Comparison of ENCODE assay signal across 25 cellular contexts in genomic region chr1:236535190-236535589, GRCh38.
"Had no signal": no experiment of that assay in that cellular context is flagged by ENCODE, and none has a peak within 500 bp of the region (broad histone marks: within the 10 kb centered on the region; RNA-seq: fewer than 3 reads in every experiment).

No MANE protein-coding gene starts in this region.

- H3K27ac ChIP-seq: ascending aorta, brain microvascular endothelial cell, gastrocnemius medialis, hepatocyte, left ventricle myocardium inferior, thoracic aorta, uterus had no signal

- H3K9me3 Mint-ChIP-seq: activated B cell treated with CpG ODN at 0.5 μM for 24 hours; activated CD8-positive, alpha-beta T cell treated with anti-CD3 and anti-CD28 coated beads for 36 hours; activated naive CD4-positive, alpha-beta T cell treated with anti-CD3 and anti-CD28 coated beads, Interleukin-2, amount 50 U/mL, for 72 hours; effector memory CD8-positive, alpha-beta T cell; natural killer cell treated with Interleukin-12 subunit alpha and Interleukin-12 subunit beta and Interleukin-15 and Interleukin-18, amount 100 ng/mL, for 72 hours had no signal

- H3K27me3 Mint-ChIP-seq: activated B cell treated with CpG ODN at 0.5 μM for 24 hours; activated CD8-positive, alpha-beta T cell treated with anti-CD3 and anti-CD28 coated beads for 36 hours; effector memory CD8-positive, alpha-beta T cell; natural killer cell treated with Interleukin-12 subunit alpha and Interleukin-12 subunit beta and Interleukin-15 and Interleukin-18, amount 100 ng/mL, for 72 hours had no signal

- H3K27ac Mint-ChIP-seq: activated B cell treated with CpG ODN at 0.5 μM for 24 hours had no signal

- ATAC-seq: gastrocnemius medialis, mucosa of descending colon, right cardiac atrium had no signal

- H3K36me3 ChIP-seq: uterus had no signal

- DNase-seq: activated B cell treated with CpG ODN at 0.5 μM for 24 hours; activated CD4-positive, alpha-beta T cell treated with anti-CD3 and anti-CD28 coated beads, Interleukin-2, amount 50 U/mL, for 1 hour; activated CD8-positive, alpha-beta T cell treated with anti-CD3 and anti-CD28 coated beads for 36 hours; activated gamma-delta T cell treated with Interleukin-2 at 50 U/mL for 16 hours; activated T-cell treated with anti-CD3 and anti-CD28 coated beads, Interleukin-2, amount 50 U/mL, for 1 hour; brain microvascular endothelial cell; cortex of kidney; effector memory CD8-positive, alpha-beta T cell; gastrocnemius medialis; left ventricle myocardium inferior; mucosa of descending colon; posterior cingulate gyrus; right cardiac atrium; stimulated activated CD4-positive, alpha-beta T cell treated with anti-CD3 and anti-CD28 coated beads, Interleukin-2, amount 100 ng/mL, for 48 hours; stimulated activated naive CD8-positive, alpha-beta T cell treated with anti-CD3 and anti-CD28 coated beads, Interleukin-15, Interleukin-2, amounts not matched to agents 100 U/mL and 50 U/mL, for 24 hours; SW 1271; T-helper 2 cell; trophoblast cell; uterus had no signal

- H3K4me3 ChIP-seq: ascending aorta, gastrocnemius medialis, hepatocyte, left ventricle myocardium inferior, lung, mucosa of descending colon, thoracic aorta, uterus had no signal

- H3K9me3 ChIP-seq: ascending aorta, gastrocnemius medialis, left ventricle myocardium inferior, mucosa of descending colon, thoracic aorta, uterus had no signal

- H3K4me3 Mint-ChIP-seq: activated B cell treated with CpG ODN at 0.5 μM for 24 hours; activated CD8-positive, alpha-beta T cell treated with anti-CD3 and anti-CD28 coated beads for 36 hours; effector memory CD8-positive, alpha-beta T cell had no signal
